ENCODE assay signal across 1 cellular context in the genomic region with DNA sequence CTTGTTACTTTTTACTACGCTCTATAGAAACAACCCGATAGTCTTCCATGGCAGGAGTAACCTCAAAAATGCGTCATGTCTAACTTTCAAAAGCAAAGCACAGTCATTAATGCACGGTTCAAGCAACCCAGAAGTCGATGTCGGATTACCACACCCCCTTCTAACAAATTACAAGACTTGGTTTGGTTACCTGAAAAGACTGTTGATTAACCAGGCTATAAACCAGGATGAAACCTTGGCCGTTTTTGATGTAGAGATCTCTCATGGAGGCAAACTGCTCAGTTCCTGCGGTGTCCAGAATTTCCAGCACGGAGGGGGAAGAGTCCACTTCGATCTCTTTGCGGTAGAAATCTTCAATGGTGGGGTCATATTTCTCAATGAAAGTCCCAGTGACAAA.
A peak's percentile ranks its signal among the peaks of the same experiment; 100 is the strongest.
TF ChIP-seq lines count a peak whose summit lies in the region.

No MANE protein-coding gene starts in this region.

TF ChIP-seq in GM12878, 131 proteins besides CTCF, POLR2A, EP300 and RAD21 (continued from another document):
- TF ChIP-seq, protein P1, sequence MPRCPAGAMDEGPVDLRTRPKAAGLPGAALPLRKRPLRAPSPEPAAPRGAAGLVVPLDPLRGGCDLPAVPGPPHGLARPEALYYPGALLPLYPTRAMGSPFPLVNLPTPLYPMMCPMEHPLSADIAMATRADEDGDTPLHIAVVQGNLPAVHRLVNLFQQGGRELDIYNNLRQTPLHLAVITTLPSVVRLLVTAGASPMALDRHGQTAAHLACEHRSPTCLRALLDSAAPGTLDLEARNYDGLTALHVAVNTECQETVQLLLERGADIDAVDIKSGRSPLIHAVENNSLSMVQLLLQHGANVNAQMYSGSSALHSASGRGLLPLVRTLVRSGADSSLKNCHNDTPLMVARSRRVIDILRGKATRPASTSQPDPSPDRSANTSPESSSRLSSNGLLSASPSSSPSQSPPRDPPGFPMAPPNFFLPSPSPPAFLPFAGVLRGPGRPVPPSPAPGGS (IDR thresholded peaks at IDR 0.05; ENCODE audit: borderline replicate concordance, insufficient read depth, low read depth, low read length, poor library complexity, severe bottlenecking), result no peak
- TF ChIP-seq BCL11A (IDR thresholded peaks at IDR 0.05; ENCODE audit: low read depth, low read length), result no peak
- no peak for TF ChIP-seq POLR2AphosphoS5 (IDR thresholded peaks at IDR 0.05; ENCODE audit: low read length)
- TF ChIP-seq TARDBP (IDR thresholded peaks at IDR 0.05; ENCODE audit: borderline replicate concordance), result 0 out of 2 replicates have a peak, but pooled peaks have one; percentile 15
- peak; percentile 24; the same call in 1 of the 2 replicates for TF ChIP-seq RUNX3 (IDR thresholded peaks at IDR 0.05; ENCODE audit: low read length)
- TF ChIP-seq IKZF2 (IDR thresholded peaks at IDR 0.05), result no peak
- TF ChIP-seq SP1 (IDR thresholded peaks at IDR 0.05; ENCODE audit: low read depth, low read length), result no peak
- TF ChIP-seq ESRRA (IDR thresholded peaks at IDR 0.05; ENCODE audit: low read length), result no peak
- TF ChIP-seq SMAD1 (IDR thresholded peaks at IDR 0.05; ENCODE audit: low read depth, partially characterized antibody), result no peak
- no peak for TF ChIP-seq SPI1 (IDR thresholded peaks at IDR 0.05; ENCODE audit: borderline replicate concordance, insufficient read depth, low read depth, low read length)
- TF ChIP-seq ZSCAN29 (IDR thresholded peaks at IDR 0.05), result no peak
- no peak for TF ChIP-seq WRNIP1 (IDR thresholded peaks at IDR 0.05; ENCODE audit: borderline replicate concordance, low read depth, low read length)
- TF ChIP-seq, protein P2, sequence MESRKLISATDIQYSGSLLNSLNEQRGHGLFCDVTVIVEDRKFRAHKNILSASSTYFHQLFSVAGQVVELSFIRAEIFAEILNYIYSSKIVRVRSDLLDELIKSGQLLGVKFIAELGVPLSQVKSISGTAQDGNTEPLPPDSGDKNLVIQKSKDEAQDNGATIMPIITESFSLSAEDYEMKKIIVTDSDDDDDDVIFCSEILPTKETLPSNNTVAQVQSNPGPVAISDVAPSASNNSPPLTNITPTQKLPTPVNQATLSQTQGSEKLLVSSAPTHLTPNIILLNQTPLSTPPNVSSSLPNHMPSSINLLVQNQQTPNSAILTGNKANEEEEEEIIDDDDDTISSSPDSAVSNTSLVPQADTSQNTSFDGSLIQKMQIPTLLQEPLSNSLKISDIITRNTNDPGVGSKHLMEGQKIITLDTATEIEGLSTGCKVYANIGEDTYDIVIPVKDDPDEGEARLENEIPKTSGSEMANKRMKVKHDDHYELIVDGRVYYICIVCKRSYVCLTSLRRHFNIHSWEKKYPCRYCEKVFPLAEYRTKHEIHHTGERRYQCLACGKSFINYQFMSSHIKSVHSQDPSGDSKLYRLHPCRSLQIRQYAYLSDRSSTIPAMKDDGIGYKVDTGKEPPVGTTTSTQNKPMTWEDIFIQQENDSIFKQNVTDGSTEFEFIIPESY (IDR thresholded peaks at IDR 0.05), result no peak
- 0 out of 2 replicates have a peak, but pooled peaks have one; percentile 40 for TF ChIP-seq NFIC (IDR thresholded peaks at IDR 0.05; ENCODE audit: low read depth, low read length)
- TF ChIP-seq, protein P3, sequence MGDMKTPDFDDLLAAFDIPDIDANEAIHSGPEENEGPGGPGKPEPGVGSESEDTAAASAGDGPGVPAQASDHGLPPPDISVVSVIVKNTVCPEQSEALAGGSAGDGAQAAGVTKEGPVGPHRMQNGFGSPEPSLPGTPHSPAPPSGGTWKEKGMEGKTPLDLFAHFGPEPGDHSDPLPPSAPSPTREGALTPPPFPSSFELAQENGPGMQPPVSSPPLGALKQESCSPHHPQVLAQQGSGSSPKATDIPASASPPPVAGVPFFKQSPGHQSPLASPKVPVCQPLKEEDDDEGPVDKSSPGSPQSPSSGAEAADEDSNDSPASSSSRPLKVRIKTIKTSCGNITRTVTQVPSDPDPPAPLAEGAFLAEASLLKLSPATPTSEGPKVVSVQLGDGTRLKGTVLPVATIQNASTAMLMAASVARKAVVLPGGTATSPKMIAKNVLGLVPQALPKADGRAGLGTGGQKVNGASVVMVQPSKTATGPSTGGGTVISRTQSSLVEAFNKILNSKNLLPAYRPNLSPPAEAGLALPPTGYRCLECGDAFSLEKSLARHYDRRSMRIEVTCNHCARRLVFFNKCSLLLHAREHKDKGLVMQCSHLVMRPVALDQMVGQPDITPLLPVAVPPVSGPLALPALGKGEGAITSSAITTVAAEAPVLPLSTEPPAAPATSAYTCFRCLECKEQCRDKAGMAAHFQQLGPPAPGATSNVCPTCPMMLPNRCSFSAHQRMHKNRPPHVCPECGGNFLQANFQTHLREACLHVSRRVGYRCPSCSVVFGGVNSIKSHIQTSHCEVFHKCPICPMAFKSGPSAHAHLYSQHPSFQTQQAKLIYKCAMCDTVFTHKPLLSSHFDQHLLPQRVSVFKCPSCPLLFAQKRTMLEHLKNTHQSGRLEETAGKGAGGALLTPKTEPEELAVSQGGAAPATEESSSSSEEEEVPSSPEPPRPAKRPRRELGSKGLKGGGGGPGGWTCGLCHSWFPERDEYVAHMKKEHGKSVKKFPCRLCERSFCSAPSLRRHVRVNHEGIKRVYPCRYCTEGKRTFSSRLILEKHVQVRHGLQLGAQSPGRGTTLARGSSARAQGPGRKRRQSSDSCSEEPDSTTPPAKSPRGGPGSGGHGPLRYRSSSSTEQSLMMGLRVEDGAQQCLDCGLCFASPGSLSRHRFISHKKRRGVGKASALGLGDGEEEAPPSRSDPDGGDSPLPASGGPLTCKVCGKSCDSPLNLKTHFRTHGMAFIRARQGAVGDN (IDR thresholded peaks at IDR 0.05), result no peak
- TF ChIP-seq ATF7 (IDR thresholded peaks at IDR 0.05; ENCODE audit: low read depth), result no peak
